In the genomic region with DNA sequence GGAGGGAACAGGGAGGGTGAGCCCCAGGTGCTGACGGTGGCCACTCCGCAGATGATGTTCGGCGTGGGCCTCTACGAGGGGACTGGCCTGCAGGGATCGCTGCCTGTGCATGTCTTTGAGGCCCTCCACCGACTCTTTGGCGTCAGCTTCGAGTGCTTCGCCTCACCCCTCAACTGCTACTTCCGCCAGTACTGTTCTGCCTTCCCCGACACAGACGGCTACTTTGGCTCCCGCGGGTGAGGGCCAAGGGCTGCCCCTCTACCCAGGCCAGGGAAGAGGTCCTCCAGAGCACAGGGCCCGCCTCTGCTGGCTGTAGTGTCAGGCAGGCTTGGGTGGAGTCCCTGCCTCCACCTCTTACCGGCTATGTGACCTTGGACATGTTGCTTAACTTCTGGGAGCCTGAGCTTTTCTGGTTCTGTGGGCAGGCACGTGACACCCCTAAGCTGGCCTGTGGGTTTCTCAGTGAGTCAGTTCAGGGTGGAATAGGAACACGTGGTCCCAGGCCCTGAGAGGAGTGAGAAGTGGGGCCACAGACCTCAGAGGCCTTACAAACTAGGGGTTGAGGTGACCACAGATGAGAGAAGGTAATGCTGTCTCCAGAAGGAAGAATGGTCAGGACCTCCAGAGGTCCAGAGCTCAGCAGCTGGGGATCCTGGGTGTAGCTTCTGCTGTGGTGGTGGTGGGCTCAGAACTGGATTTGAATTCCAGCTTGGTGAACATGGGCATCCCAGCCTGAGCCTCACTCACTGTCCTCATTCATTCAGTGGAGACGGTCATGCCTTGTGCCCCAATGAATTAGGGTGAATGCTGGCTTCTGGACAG, we compare ENCODE assay signal across 1 cellular context.
TF ChIP-seq lines count a peak whose summit lies in the region.

No MANE protein-coding gene starts in this region.

TF ChIP-seq in HepG2, 621 proteins besides CTCF, POLR2A, EP300 and RAD21 (continued from another document and continues in another):
- TF ChIP-seq, protein P1, sequence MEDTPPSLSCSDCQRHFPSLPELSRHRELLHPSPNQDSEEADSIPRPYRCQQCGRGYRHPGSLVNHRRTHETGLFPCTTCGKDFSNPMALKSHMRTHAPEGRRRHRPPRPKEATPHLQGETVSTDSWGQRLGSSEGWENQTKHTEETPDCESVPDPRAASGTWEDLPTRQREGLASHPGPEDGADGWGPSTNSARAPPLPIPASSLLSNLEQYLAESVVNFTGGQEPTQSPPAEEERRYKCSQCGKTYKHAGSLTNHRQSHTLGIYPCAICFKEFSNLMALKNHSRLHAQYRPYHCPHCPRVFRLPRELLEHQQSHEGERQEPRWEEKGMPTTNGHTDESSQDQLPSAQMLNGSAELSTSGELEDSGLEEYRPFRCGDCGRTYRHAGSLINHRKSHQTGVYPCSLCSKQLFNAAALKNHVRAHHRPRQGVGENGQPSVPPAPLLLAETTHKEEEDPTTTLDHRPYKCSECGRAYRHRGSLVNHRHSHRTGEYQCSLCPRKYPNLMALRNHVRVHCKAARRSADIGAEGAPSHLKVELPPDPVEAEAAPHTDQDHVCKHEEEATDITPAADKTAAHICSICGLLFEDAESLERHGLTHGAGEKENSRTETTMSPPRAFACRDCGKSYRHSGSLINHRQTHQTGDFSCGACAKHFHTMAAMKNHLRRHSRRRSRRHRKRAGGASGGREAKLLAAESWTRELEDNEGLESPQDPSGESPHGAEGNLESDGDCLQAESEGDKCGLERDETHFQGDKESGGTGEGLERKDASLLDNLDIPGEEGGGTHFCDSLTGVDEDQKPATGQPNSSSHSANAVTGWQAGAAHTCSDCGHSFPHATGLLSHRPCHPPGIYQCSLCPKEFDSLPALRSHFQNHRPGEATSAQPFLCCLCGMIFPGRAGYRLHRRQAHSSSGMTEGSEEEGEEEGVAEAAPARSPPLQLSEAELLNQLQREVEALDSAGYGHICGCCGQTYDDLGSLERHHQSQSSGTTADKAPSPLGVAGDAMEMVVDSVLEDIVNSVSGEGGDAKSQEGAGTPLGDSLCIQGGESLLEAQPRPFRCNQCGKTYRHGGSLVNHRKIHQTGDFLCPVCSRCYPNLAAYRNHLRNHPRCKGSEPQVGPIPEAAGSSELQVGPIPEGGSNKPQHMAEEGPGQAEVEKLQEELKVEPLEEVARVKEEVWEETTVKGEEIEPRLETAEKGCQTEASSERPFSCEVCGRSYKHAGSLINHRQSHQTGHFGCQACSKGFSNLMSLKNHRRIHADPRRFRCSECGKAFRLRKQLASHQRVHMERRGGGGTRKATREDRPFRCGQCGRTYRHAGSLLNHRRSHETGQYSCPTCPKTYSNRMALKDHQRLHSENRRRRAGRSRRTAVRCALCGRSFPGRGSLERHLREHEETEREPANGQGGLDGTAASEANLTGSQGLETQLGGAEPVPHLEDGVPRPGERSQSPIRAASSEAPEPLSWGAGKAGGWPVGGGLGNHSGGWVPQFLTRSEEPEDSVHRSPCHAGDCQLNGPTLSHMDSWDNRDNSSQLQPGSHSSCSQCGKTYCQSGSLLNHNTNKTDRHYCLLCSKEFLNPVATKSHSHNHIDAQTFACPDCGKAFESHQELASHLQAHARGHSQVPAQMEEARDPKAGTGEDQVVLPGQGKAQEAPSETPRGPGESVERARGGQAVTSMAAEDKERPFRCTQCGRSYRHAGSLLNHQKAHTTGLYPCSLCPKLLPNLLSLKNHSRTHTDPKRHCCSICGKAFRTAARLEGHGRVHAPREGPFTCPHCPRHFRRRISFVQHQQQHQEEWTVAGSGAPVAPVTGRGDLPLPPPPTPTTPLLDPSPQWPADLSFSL (CRISPR knock-in tag; IDR thresholded peaks at IDR 0.05) = no peak
- TF ChIP-seq ZBTB26 (CRISPR knock-in tag; IDR thresholded peaks at IDR 0.05; ENCODE audit: borderline replicate concordance) = peak; percentile 97
- TF ChIP-seq, protein P2, sequence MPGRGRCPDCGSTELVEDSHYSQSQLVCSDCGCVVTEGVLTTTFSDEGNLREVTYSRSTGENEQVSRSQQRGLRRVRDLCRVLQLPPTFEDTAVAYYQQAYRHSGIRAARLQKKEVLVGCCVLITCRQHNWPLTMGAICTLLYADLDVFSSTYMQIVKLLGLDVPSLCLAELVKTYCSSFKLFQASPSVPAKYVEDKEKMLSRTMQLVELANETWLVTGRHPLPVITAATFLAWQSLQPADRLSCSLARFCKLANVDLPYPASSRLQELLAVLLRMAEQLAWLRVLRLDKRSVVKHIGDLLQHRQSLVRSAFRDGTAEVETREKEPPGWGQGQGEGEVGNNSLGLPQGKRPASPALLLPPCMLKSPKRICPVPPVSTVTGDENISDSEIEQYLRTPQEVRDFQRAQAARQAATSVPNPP (CRISPR knock-in tag; IDR thresholded peaks at IDR 0.05) = 0 out of 2 replicates have a peak, but pooled peaks have one; percentile 55
- peak; percentile 91 for TF ChIP-seq KDM2A (CRISPR knock-in tag; IDR thresholded peaks at IDR 0.05; ENCODE audit: borderline replicate concordance, low read depth)
- peak; percentile 85 for TF ChIP-seq NR2C2 (CRISPR knock-in tag; IDR thresholded peaks at IDR 0.05; ENCODE audit: borderline replicate concordance)
- TF ChIP-seq, protein P3, sequence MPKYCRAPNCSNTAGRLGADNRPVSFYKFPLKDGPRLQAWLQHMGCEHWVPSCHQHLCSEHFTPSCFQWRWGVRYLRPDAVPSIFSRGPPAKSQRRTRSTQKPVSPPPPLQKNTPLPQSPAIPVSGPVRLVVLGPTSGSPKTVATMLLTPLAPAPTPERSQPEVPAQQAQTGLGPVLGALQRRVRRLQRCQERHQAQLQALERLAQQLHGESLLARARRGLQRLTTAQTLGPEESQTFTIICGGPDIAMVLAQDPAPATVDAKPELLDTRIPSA (CRISPR knock-in tag; IDR thresholded peaks at IDR 0.05; ENCODE audit: borderline replicate concordance) = no peak
- peak; percentile 73 for TF ChIP-seq ZNF644 (CRISPR knock-in tag; IDR thresholded peaks at IDR 0.05; ENCODE audit: low read depth)
- TF ChIP-seq RBFOX2 (IDR thresholded peaks at IDR 0.05; ENCODE audit: low read depth, low read length) = no peak; the same call in 1 of the 2 replicates
- TF ChIP-seq PBX3 (CRISPR knock-in tag; IDR thresholded peaks at IDR 0.05; ENCODE audit: borderline replicate concordance) = 0 out of 2 replicates have a peak, but pooled peaks have one; percentile 75
- TF ChIP-seq ARID2 (CRISPR knock-in tag; IDR thresholded peaks at IDR 0.05; ENCODE audit: borderline replicate concordance) = no peak
- TF ChIP-seq ZFX (CRISPR knock-in tag; IDR thresholded peaks at IDR 0.05; ENCODE audit: low read depth) = peak; percentile 93
- no peak for TF ChIP-seq ZKSCAN1 (IDR thresholded peaks at IDR 0.05; ENCODE audit: low read length)
- TF ChIP-seq TEAD2 (CRISPR knock-in tag; IDR thresholded peaks at IDR 0.05) = 0 out of 2 replicates have a peak, but pooled peaks have one; percentile 82
- peak; percentile 97 for TF ChIP-seq MLXIP (CRISPR knock-in tag; IDR thresholded peaks at IDR 0.05; ENCODE audit: borderline replicate concordance)
- TF ChIP-seq, protein P4, sequence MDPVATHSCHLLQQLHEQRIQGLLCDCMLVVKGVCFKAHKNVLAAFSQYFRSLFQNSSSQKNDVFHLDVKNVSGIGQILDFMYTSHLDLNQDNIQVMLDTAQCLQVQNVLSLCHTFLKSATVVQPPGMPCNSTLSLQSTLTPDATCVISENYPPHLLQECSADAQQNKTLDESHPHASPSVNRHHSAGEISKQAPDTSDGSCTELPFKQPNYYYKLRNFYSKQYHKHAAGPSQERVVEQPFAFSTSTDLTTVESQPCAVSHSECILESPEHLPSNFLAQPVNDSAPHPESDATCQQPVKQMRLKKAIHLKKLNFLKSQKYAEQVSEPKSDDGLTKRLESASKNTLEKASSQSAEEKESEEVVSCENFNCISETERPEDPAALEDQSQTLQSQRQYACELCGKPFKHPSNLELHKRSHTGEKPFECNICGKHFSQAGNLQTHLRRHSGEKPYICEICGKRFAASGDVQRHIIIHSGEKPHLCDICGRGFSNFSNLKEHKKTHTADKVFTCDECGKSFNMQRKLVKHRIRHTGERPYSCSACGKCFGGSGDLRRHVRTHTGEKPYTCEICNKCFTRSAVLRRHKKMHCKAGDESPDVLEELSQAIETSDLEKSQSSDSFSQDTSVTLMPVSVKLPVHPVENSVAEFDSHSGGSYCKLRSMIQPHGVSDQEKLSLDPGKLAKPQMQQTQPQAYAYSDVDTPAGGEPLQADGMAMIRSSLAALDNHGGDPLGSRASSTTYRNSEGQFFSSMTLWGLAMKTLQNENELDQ (CRISPR knock-in tag; IDR thresholded peaks at IDR 0.05; ENCODE audit: borderline replicate concordance) = no peak
- TF ChIP-seq ZNF430 (CRISPR knock-in tag; IDR thresholded peaks at IDR 0.05) = peak; percentile 96; the same call in 1 of the 2 replicates
- TF ChIP-seq SKI (IDR thresholded peaks at IDR 0.05; ENCODE audit: partially characterized antibody) = no peak
- peak; percentile 99 for TF ChIP-seq ZNF766 (CRISPR knock-in tag; IDR thresholded peaks at IDR 0.05; ENCODE audit: borderline replicate concordance)
- peak; percentile 90; the same call in 1 of the 2 replicates for TF ChIP-seq MTA1 (CRISPR knock-in tag; IDR thresholded peaks at IDR 0.05; ENCODE audit: borderline replicate concordance)
- peak; percentile 94 for TF ChIP-seq MEIS1 (CRISPR knock-in tag; IDR thresholded peaks at IDR 0.05; ENCODE audit: borderline replicate concordance)
- TF ChIP-seq RFX1 (IDR thresholded peaks at IDR 0.05) = no peak
- peak; percentile 44; the same call in 1 of the 2 replicates for TF ChIP-seq TAF1 (CRISPR knock-in tag; IDR thresholded peaks at IDR 0.05)
- no peak for TF ChIP-seq ZNF672 (CRISPR knock-in tag; IDR thresholded peaks at IDR 0.05)
- no peak for TF ChIP-seq CHD2 (IDR thresholded peaks at IDR 0.05; ENCODE audit: low read depth, low read length)
- 0 out of 2 replicates have a peak, but pooled peaks have one; percentile 24 for TF ChIP-seq ZNF7 (CRISPR knock-in tag; IDR thresholded peaks at IDR 0.05)
- no peak for TF ChIP-seq HHEX (CRISPR knock-in tag; IDR thresholded peaks at IDR 0.05)
- TF ChIP-seq KLF6 (CRISPR knock-in tag; IDR thresholded peaks at IDR 0.05) = peak; percentile 96
- no peak for TF ChIP-seq SATB2 (CRISPR knock-in tag; IDR thresholded peaks at IDR 0.05)
- peak; percentile 93 for TF ChIP-seq SMAD3 (CRISPR knock-in tag; IDR thresholded peaks at IDR 0.05)
- peak; percentile 50 for TF ChIP-seq XRCC5 (optimal IDR thresholded peaks at IDR 0.05; ENCODE audit: low read length)
- TF ChIP-seq, protein P5, sequence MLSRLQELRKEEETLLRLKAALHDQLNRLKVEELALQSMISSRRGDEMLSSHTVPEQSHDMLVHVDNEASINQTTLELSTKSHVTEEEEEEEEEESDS (CRISPR knock-in tag; IDR thresholded peaks at IDR 0.05; ENCODE audit: borderline replicate concordance) = no peak
- TF ChIP-seq ZIK1 (CRISPR knock-in tag; IDR thresholded peaks at IDR 0.05; ENCODE audit: borderline replicate concordance, low read depth) = peak; percentile 98
- no peak for TF ChIP-seq LCORL (IDR thresholded peaks at IDR 0.05)
- peak; percentile 92; the same call in 1 of the 2 replicates for TF ChIP-seq LCORL (CRISPR knock-in tag; IDR thresholded peaks at IDR 0.05)
- peak; percentile 98 for TF ChIP-seq MAX (IDR thresholded peaks at IDR 0.05)
- TF ChIP-seq IRF1 (CRISPR knock-in tag; IDR thresholded peaks at IDR 0.05; ENCODE audit: low read depth) = no peak
- no peak for TF ChIP-seq NPAS2 (CRISPR knock-in tag; IDR thresholded peaks at IDR 0.05; ENCODE audit: borderline replicate concordance)
- 0 out of 2 replicates have a peak, but pooled peaks have one; percentile 32 for TF ChIP-seq RARG (CRISPR knock-in tag; IDR thresholded peaks at IDR 0.05; ENCODE audit: low read depth)
- TF ChIP-seq ZNF282 (IDR thresholded peaks at IDR 0.05; ENCODE audit: partially characterized antibody) = no peak
- peak; percentile 89 for TF ChIP-seq ZBTB38 (CRISPR knock-in tag; IDR thresholded peaks at IDR 0.05)
- TF ChIP-seq ZNF256 (CRISPR knock-in tag; conservative IDR thresholded peaks at IDR 0.05) = no peak
- TF ChIP-seq TCF7 (IDR thresholded peaks at IDR 0.05; ENCODE audit: low read depth) = no peak
- TF ChIP-seq DNMT1 (CRISPR knock-in tag; IDR thresholded peaks at IDR 0.05) = peak; percentile 17; the same call in 1 of the 2 replicates
